ENCODE assay signal across 1 cellular context in the genomic region with DNA sequence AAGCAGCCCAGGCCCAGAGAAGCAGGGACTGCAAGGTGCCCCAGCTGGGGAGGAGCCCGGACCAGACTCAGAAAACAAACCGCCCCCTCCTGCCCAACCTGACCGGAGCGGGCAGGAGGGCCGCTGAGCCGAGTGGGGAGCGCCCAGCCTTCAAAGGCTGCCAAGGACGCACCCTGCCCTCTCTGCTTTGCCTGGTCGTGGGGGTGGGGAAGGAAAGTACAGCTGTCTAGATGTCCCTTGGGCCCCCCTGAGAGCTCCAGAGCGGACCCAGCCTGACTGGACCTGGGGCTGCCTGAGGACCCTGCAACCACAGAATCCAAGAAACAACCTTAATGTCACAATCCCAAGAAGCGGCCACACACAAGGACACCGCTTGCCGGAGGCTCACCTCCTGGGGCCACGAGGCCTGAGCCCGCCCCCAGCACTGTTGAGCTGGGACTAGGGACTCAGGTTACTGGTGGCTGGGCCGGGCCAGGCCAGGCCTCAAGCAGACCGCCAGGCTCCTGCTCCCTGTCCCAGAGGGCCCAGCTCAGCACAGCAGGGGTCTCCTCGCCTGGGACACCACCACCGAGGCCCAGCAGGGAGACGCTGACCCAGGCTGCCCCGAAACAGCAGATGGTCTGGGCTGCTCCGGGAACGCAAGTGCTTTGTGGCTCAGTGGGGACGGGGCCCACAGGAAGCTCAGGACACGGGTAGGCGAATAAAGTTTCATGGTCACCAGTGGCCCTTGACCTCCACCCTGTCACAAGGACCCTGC.
TF ChIP-seq lines count a peak whose summit lies in the region.

No MANE protein-coding gene starts in this region.

TF ChIP-seq in HEK293, 187 proteins besides CTCF, POLR2A, EP300 and RAD21 (continued from another document and continues in another):
- no peak for TF ChIP-seq ZNF621 (tag by site-specific recombination; IDR thresholded peaks at IDR 0.05)
- no peak for TF ChIP-seq IKZF3 (tag by site-specific recombination; IDR thresholded peaks at IDR 0.05)
- TF ChIP-seq ZFP41 (tag by site-specific recombination; IDR thresholded peaks at IDR 0.05; ENCODE audit: borderline replicate concordance), result no peak
- TF ChIP-seq, protein P1, sequence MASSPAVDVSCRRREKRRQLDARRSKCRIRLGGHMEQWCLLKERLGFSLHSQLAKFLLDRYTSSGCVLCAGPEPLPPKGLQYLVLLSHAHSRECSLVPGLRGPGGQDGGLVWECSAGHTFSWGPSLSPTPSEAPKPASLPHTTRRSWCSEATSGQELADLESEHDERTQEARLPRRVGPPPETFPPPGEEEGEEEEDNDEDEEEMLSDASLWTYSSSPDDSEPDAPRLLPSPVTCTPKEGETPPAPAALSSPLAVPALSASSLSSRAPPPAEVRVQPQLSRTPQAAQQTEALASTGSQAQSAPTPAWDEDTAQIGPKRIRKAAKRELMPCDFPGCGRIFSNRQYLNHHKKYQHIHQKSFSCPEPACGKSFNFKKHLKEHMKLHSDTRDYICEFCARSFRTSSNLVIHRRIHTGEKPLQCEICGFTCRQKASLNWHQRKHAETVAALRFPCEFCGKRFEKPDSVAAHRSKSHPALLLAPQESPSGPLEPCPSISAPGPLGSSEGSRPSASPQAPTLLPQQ (tag by site-specific recombination; IDR thresholded peaks at IDR 0.05), result peak; percentile 97
- TF ChIP-seq, protein P2, sequence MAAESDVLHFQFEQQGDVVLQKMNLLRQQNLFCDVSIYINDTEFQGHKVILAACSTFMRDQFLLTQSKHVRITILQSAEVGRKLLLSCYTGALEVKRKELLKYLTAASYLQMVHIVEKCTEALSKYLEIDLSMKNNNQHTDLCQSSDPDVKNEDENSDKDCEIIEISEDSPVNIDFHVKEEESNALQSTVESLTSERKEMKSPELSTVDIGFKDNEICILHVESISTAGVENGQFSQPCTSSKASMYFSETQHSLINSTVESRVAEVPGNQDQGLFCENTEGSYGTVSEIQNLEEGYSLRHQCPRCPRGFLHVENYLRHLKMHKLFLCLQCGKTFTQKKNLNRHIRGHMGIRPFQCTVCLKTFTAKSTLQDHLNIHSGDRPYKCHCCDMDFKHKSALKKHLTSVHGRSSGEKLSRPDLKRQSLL (tag by site-specific recombination; IDR thresholded peaks at IDR 0.05), result no peak
- TF ChIP-seq BCL11A (tag by site-specific recombination; IDR thresholded peaks at IDR 0.05; ENCODE audit: low read depth), result no peak; the same call in 1 of the 2 replicates
- TF ChIP-seq WT1 (tag by site-specific recombination; IDR thresholded peaks at IDR 0.05), result peak; percentile 46; the same call in 1 of the 2 replicates
- TF ChIP-seq ZNF404 (tag by site-specific recombination; IDR thresholded peaks at IDR 0.05), result no peak
- TF ChIP-seq, protein P3, sequence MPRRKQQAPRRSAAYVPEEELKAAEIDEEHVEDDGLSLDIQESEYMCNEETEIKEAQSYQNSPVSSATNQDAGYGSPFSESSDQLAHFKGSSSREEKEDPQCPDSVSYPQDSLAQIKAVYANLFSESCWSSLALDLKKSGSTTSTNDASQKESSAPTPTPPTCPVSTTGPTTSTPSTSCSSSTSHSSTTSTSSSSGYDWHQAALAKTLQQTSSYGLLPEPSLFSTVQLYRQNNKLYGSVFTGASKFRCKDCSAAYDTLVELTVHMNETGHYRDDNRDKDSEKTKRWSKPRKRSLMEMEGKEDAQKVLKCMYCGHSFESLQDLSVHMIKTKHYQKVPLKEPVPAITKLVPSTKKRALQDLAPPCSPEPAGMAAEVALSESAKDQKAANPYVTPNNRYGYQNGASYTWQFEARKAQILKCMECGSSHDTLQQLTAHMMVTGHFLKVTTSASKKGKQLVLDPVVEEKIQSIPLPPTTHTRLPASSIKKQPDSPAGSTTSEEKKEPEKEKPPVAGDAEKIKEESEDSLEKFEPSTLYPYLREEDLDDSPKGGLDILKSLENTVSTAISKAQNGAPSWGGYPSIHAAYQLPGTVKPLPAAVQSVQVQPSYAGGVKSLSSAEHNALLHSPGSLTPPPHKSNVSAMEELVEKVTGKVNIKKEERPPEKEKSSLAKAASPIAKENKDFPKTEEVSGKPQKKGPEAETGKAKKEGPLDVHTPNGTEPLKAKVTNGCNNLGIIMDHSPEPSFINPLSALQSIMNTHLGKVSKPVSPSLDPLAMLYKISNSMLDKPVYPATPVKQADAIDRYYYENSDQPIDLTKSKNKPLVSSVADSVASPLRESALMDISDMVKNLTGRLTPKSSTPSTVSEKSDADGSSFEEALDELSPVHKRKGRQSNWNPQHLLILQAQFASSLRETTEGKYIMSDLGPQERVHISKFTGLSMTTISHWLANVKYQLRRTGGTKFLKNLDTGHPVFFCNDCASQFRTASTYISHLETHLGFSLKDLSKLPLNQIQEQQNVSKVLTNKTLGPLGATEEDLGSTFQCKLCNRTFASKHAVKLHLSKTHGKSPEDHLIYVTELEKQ (tag by site-specific recombination; IDR thresholded peaks at IDR 0.05; ENCODE audit: borderline replicate concordance), result no peak
- TF ChIP-seq ZNF146 (tag by site-specific recombination; IDR thresholded peaks at IDR 0.05), result no peak
- no peak for TF ChIP-seq ZNF184 (tag by site-specific recombination; IDR thresholded peaks at IDR 0.05)
- TF ChIP-seq, protein P4, sequence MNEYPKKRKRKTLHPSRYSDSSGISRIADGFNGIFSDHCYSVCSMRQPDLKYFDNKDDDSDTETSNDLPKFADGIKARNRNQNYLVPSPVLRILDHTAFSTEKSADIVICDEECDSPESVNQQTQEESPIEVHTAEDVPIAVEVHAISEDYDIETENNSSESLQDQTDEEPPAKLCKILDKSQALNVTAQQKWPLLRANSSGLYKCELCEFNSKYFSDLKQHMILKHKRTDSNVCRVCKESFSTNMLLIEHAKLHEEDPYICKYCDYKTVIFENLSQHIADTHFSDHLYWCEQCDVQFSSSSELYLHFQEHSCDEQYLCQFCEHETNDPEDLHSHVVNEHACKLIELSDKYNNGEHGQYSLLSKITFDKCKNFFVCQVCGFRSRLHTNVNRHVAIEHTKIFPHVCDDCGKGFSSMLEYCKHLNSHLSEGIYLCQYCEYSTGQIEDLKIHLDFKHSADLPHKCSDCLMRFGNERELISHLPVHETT (tag by site-specific recombination; IDR thresholded peaks at IDR 0.05), result peak; percentile 40; the same call in 1 of the 2 replicates
- TF ChIP-seq, protein P5, sequence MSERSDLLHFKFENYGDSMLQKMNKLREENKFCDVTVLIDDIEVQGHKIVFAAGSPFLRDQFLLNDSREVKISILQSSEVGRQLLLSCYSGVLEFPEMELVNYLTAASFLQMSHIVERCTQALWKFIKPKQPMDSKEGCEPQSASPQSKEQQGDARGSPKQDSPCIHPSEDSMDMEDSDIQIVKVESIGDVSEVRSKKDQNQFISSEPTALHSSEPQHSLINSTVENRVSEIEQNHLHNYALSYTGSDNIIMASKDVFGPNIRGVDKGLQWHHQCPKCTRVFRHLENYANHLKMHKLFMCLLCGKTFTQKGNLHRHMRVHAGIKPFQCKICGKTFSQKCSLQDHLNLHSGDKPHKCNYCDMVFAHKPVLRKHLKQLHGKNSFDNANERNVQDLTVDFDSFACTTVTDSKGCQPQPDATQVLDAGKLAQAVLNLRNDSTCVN (tag by site-specific recombination; optimal IDR thresholded peaks at IDR 0.05), result no peak
- TF ChIP-seq ZNF174 (tag by site-specific recombination; IDR thresholded peaks at IDR 0.05), result no peak
- no peak for TF ChIP-seq ZNF274 (IDR thresholded peaks at IDR 0.05; ENCODE audit: low read length)
- no peak for TF ChIP-seq ZNF274 (tag by site-specific recombination; IDR thresholded peaks at IDR 0.05; ENCODE audit: borderline replicate concordance)
- no peak for TF ChIP-seq KLF8 (tag by site-specific recombination; IDR thresholded peaks at IDR 0.05)
- no peak for TF ChIP-seq ZNF157 (tag by site-specific recombination; IDR thresholded peaks at IDR 0.05)
- TF ChIP-seq OSR2 (tag by site-specific recombination; IDR thresholded peaks at IDR 0.05), result no peak
- TF ChIP-seq, protein P6, sequence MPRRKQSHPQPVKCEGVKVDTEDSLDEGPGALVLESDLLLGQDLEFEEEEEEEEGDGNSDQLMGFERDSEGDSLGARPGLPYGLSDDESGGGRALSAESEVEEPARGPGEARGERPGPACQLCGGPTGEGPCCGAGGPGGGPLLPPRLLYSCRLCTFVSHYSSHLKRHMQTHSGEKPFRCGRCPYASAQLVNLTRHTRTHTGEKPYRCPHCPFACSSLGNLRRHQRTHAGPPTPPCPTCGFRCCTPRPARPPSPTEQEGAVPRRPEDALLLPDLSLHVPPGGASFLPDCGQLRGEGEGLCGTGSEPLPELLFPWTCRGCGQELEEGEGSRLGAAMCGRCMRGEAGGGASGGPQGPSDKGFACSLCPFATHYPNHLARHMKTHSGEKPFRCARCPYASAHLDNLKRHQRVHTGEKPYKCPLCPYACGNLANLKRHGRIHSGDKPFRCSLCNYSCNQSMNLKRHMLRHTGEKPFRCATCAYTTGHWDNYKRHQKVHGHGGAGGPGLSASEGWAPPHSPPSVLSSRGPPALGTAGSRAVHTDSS (tag by site-specific recombination; IDR thresholded peaks at IDR 0.05), result no peak
- TF ChIP-seq SP3 (tag by site-specific recombination; IDR thresholded peaks at IDR 0.05), result no peak
- peak; percentile 58 for TF ChIP-seq ZBTB8A (tag by site-specific recombination; IDR thresholded peaks at IDR 0.05)
- no peak for TF ChIP-seq ZNF19 (tag by site-specific recombination; IDR thresholded peaks at IDR 0.05; ENCODE audit: low read depth)
- no peak for TF ChIP-seq ZNF394 (tag by site-specific recombination; IDR thresholded peaks at IDR 0.05; ENCODE audit: borderline replicate concordance)
- no peak for TF ChIP-seq ZNF48 (tag by site-specific recombination; IDR thresholded peaks at IDR 0.05)
- no peak for TF ChIP-seq ZNF558 (tag by site-specific recombination; IDR thresholded peaks at IDR 0.05)
- TF ChIP-seq ZXDB (tag by site-specific recombination; IDR thresholded peaks at IDR 0.05), result peak; percentile 57
- no peak; the same call in 1 of the 2 replicates for TF ChIP-seq ZNF335 (tag by site-specific recombination; conservative IDR thresholded peaks at IDR 0.05)
- TF ChIP-seq ZBTB1 (tag by site-specific recombination; IDR thresholded peaks at IDR 0.05), result no peak
- TF ChIP-seq ZSCAN16 (tag by site-specific recombination; IDR thresholded peaks at IDR 0.05), result no peak
- TF ChIP-seq ZNF133 (tag by site-specific recombination; IDR thresholded peaks at IDR 0.05), result no peak
- no peak for TF ChIP-seq ZNF670 (tag by site-specific recombination; IDR thresholded peaks at IDR 0.05; ENCODE audit: low read depth)
- TF ChIP-seq ZNF211 (tag by site-specific recombination; IDR thresholded peaks at IDR 0.05; ENCODE audit: low read depth), result no peak
- no peak for TF ChIP-seq ZNF426 (tag by site-specific recombination; IDR thresholded peaks at IDR 0.05)
- peak; percentile 98 for TF ChIP-seq ZIC2 (tag by site-specific recombination; IDR thresholded peaks at IDR 0.05)
- no peak for TF ChIP-seq ZNF341 (tag by site-specific recombination; IDR thresholded peaks at IDR 0.05; ENCODE audit: low read depth)
- peak; percentile 95 for TF ChIP-seq GLIS1 (tag by site-specific recombination; IDR thresholded peaks at IDR 0.05)
- 0 out of 2 replicates have a peak, but pooled peaks have one; percentile 45 for TF ChIP-seq ZFP37 (tag by site-specific recombination; IDR thresholded peaks at IDR 0.05)
- TF ChIP-seq TRIM28 (IDR thresholded peaks at IDR 0.05; ENCODE audit: borderline replicate concordance, low read length), result peak; percentile 37; the same call in 1 of the 2 replicates
- peak; percentile 80; the same call in 1 of the 2 replicates for TF ChIP-seq ZNF76 (tag by site-specific recombination; IDR thresholded peaks at IDR 0.05; ENCODE audit: borderline replicate concordance, low read depth)
- TF ChIP-seq, protein P7, sequence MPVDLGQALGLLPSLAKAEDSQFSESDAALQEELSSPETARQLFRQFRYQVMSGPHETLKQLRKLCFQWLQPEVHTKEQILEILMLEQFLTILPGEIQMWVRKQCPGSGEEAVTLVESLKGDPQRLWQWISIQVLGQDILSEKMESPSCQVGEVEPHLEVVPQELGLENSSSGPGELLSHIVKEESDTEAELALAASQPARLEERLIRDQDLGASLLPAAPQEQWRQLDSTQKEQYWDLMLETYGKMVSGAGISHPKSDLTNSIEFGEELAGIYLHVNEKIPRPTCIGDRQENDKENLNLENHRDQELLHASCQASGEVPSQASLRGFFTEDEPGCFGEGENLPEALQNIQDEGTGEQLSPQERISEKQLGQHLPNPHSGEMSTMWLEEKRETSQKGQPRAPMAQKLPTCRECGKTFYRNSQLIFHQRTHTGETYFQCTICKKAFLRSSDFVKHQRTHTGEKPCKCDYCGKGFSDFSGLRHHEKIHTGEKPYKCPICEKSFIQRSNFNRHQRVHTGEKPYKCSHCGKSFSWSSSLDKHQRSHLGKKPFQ (tag by site-specific recombination; IDR thresholded peaks at IDR 0.05), result no peak
- no peak for TF ChIP-seq YY1 (tag by site-specific recombination; IDR thresholded peaks at IDR 0.05)
- no peak for TF ChIP-seq GLI4 (tag by site-specific recombination; IDR thresholded peaks at IDR 0.05)
- TF ChIP-seq, protein P8, sequence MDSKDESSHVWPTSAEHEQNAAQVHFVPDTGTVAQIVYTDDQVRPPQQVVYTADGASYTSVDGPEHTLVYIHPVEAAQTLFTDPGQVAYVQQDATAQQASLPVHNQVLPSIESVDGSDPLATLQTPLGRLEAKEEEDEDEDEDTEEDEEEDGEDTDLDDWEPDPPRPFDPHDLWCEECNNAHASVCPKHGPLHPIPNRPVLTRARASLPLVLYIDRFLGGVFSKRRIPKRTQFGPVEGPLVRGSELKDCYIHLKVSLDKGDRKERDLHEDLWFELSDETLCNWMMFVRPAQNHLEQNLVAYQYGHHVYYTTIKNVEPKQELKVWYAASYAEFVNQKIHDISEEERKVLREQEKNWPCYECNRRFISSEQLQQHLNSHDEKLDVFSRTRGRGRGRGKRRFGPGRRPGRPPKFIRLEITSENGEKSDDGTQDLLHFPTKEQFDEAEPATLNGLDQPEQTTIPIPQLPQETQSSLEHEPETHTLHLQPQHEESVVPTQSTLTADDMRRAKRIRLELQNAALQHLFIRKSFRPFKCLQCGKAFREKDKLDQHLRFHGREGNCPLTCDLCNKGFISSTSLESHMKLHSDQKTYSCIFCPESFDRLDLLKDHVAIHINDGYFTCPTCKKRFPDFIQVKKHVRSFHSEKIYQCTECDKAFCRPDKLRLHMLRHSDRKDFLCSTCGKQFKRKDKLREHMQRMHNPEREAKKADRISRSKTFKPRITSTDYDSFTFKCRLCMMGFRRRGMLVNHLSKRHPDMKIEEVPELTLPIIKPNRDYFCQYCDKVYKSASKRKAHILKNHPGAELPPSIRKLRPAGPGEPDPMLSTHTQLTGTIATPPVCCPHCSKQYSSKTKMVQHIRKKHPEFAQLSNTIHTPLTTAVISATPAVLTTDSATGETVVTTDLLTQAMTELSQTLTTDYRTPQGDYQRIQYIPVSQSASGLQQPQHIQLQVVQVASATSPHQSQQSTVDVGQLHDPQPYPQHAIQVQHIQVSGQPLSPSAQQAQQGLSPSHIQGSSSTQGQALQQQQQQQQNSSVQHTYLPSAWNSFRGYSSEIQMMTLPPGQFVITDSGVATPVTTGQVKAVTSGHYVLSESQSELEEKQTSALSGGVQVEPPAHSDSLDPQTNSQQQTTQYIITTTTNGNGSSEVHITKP (tag by site-specific recombination; IDR thresholded peaks at IDR 0.05), result peak; percentile 76
- TF ChIP-seq, protein P9, sequence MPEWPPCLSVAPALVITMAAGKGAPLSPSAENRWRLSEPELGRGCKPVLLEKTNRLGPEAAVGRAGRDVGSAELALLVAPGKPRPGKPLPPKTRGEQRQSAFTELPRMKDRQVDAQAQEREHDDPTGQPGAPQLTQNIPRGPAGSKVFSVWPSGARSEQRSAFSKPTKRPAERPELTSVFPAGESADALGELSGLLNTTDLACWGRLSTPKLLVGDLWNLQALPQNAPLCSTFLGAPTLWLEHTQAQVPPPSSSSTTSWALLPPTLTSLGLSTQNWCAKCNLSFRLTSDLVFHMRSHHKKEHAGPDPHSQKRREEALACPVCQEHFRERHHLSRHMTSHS (tag by site-specific recombination; IDR thresholded peaks at IDR 0.05), result no peak
- TF ChIP-seq ZBTB7A (tag by site-specific recombination; IDR thresholded peaks at IDR 0.05; ENCODE audit: low read depth), result no peak
- peak; percentile 35; the same call in 1 of the 2 replicates for TF ChIP-seq KLF1 (tag by site-specific recombination; IDR thresholded peaks at IDR 0.05)
